2 cellular contexts compared by ENCODE assay signal in genomic region chr16:85166281-85166680, GRCh38.
TF ChIP-seq lines count a peak whose summit lies in the region.

No MANE protein-coding gene starts in this region.

TF ChIP-seq in GM23338, 12 proteins besides CTCF, POLR2A, EP300 and RAD21:
- no peak for TF ChIP-seq ZNF331 (CRISPR knock-in tag; IDR thresholded peaks at IDR 0.05; ENCODE audit: low read depth)
- TF ChIP-seq EZH2phosphoT487 (IDR thresholded peaks at IDR 0.05; ENCODE audit: unreplicated experiment): no peak
- no peak for TF ChIP-seq CREB1 (CRISPR knock-in tag; IDR thresholded peaks at IDR 0.05; ENCODE audit: low read depth)
- no peak for TF ChIP-seq NANOG (IDR thresholded peaks at IDR 0.05; ENCODE audit: borderline replicate concordance)
- TF ChIP-seq ZNF114 (CRISPR knock-in tag; IDR thresholded peaks at IDR 0.05): no peak
- TF ChIP-seq ZNF462 (CRISPR knock-in tag; IDR thresholded peaks at IDR 0.05): no peak
- TF ChIP-seq STAT1 (IDR thresholded peaks at IDR 0.05; ENCODE audit: unreplicated experiment): no peak
- TF ChIP-seq POLR2AphosphoS5 (IDR thresholded peaks at IDR 0.05; ENCODE audit: low read depth): no peak
- TF ChIP-seq ETS1 (IDR thresholded peaks at IDR 0.05): no peak
- TF ChIP-seq JUNB (IDR thresholded peaks at IDR 0.05; ENCODE audit: unreplicated experiment): no peak
- no peak for TF ChIP-seq EZH2 (IDR thresholded peaks at IDR 0.05; ENCODE audit: low read depth, unreplicated experiment)
- TF ChIP-seq REST (IDR thresholded peaks at IDR 0.05; ENCODE audit: unreplicated experiment): no peak

TF ChIP-seq in H1, 55 proteins besides CTCF, POLR2A, EP300 and RAD21:
- no peak for TF ChIP-seq EZH2 (IDR thresholded peaks at IDR 0.05; ENCODE audit: low read depth, low read length, severe bottlenecking)
- TF ChIP-seq ZNF274 (IDR thresholded peaks at IDR 0.05; ENCODE audit: borderline replicate concordance, extremely low read depth, low read length): no peak
- no peak for TF ChIP-seq SIX5 (IDR thresholded peaks at IDR 0.05; ENCODE audit: low read depth, low read length)
- TF ChIP-seq CHD7 (IDR thresholded peaks at IDR 0.05; ENCODE audit: insufficient replicate concordance, low read length): no peak
- TF ChIP-seq ASH2L (IDR thresholded peaks at IDR 0.05; ENCODE audit: low read length): no peak
- no peak for TF ChIP-seq HDAC2 (IDR thresholded peaks at IDR 0.05; ENCODE audit: borderline replicate concordance in 1 of 2, low read depth in 2 of 2, low read length in 2 of 2)
- no peak for TF ChIP-seq MAX (IDR thresholded peaks at IDR 0.05)
- no peak for TF ChIP-seq TCF12 (IDR thresholded peaks at IDR 0.05; ENCODE audit: low read depth, low read length)
- no peak for TF ChIP-seq CEBPB (IDR thresholded peaks at IDR 0.05; ENCODE audit: low read depth, low read length)
- TF ChIP-seq SP2 (IDR thresholded peaks at IDR 0.05; ENCODE audit: low read length): no peak
- TF ChIP-seq FOSL1 (IDR thresholded peaks at IDR 0.05; ENCODE audit: insufficient read depth, low read depth, low read length): no peak
- no peak for TF ChIP-seq ATF2 (IDR thresholded peaks at IDR 0.05; ENCODE audit: low read length)
- no peak for TF ChIP-seq BACH1 (IDR thresholded peaks at IDR 0.05; ENCODE audit: low read length)
- no peak for TF ChIP-seq SIN3A (conservative IDR thresholded peaks at IDR 0.05 in 1 of 2, IDR thresholded peaks at IDR 0.05 in 1 of 2; ENCODE audit: low read depth in 1 of 2, low read length in 2 of 2)
- no peak for TF ChIP-seq POU5F1 (IDR thresholded peaks at IDR 0.05; ENCODE audit: low read depth, low read length)
- TF ChIP-seq EGR1 (IDR thresholded peaks at IDR 0.05; ENCODE audit: borderline replicate concordance, low read depth, low read length): no peak
- TF ChIP-seq TEAD4 (IDR thresholded peaks at IDR 0.05; ENCODE audit: low read depth, low read length): no peak
- no peak for TF ChIP-seq SRF (IDR thresholded peaks at IDR 0.05; ENCODE audit: low read depth, low read length)
- TF ChIP-seq GABPA (IDR thresholded peaks at IDR 0.05; ENCODE audit: borderline replicate concordance, insufficient read depth, low read length): no peak
